8 cellular contexts compared by ENCODE assay signal in the genomic region with DNA sequence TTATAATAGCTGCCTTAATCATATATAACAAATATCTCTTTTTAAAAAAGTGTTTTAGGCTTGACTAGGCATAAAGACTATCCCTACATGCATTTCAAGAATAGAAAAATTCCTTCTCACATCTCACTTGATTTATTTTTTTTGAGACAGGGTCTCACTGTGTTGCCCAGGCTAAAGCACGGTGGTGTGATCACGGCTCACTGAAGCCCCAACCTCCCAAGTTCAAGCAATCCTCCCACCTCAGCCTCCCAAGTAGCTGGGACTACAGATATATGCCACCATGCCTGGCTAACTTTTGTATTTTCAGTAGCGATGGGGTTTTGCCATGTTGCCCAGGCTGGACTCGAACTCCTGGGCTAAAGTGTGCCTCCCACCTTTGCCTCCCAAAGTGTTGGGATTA.
"Had no signal": no experiment of that assay in that cellular context is flagged by ENCODE, and none has a peak within 500 bp of the region (broad histone marks: within the 10 kb centered on the region; RNA-seq: fewer than 3 reads in every experiment).

No MANE protein-coding gene starts in this region.

- H3K9ac ChIP-seq: GM23248, KMS-11 had no signal

- H3K4me1 ChIP-seq: HAP-1 had no signal

- H2AFZ ChIP-seq: GM23248 had no signal

- H3K9me3 ChIP-seq: HAP-1 had no signal

- H3K4me3 ChIP-seq: GM23248, HAP-1 had no signal

- H3K4me2 ChIP-seq: KMS-11 had no signal

- H3K27ac ChIP-seq: GM23248, KMS-11 had no signal

- ATAC-seq: HCT116 had no signal

- DNase-seq: GM23248, GOT3, H7, IMR-90, KBM-7 had no signal
